Comparison of ENCODE assay signal across 20 cellular contexts in genomic region chr13:96968027-96968426, GRCh38. TPM values are rescaled to one million over a fixed set of nuclear protein-coding genes. Genes with fewer than 3 reads are reported as not detected.
DNase-seq lines count a peak whose midpoint lies in the region; ATAC-seq and TF ChIP-seq lines count a peak whose summit lies in the region.
"Had no signal": no experiment of that assay in that cellular context is flagged by ENCODE, and none has a peak within 500 bp of the region (broad histone marks: within the 10 kb centered on the region; RNA-seq: fewer than 3 reads in every experiment).

No MANE protein-coding gene starts in this region.

- TF ChIP-seq CTCF in activated CD8-positive, alpha-beta T cell treated with anti-CD3 and anti-CD28 coated beads for 36 hours (IDR thresholded peaks at IDR 0.05), result no peak
- TF ChIP-seq CTCF in NB4 (IDR thresholded peaks at IDR 0.05; ENCODE audit: low read depth, low read length), result no peak
- no peak for TF ChIP-seq CTCF in choroid plexus epithelial cell (conservative IDR thresholded peaks at IDR 0.05; ENCODE audit: low read depth, low read length)

- H3K4me3 Mint-ChIP-seq in activated CD8-positive, alpha-beta T cell treated with anti-CD3 and anti-CD28 coated beads for 36 hours, result no peak overlapping the region
- no peak overlapping the region for H3K4me3 Mint-ChIP-seq in activated CD8-positive, alpha-beta T cell treated with anti-CD3 and anti-CD28 coated beads, Interleukin-2, amount 10 ng/mL, durations not matched to agents 7 days and 5 days
- H3K4me3 Mint-ChIP-seq: CD4-positive, alpha-beta T cell; T-cell had no signal

- peaks cover 2% of the 10 kb centered on the region for H3K27me3 Mint-ChIP-seq in activated CD8-positive, alpha-beta T cell treated with anti-CD3 and anti-CD28 coated beads for 36 hours
- no peaks in the 10 kb centered on the region for H3K27me3 Mint-ChIP-seq in activated CD8-positive, alpha-beta T cell treated with anti-CD3 and anti-CD28 coated beads, Interleukin-2, amount 10 ng/mL, durations not matched to agents 7 days and 5 days (ENCODE audit: low read depth)
- H3K27me3 Mint-ChIP-seq: T-cell had no signal

- CTCF ChIA-PET in activated CD8-positive, alpha-beta T cell treated with anti-CD3 and anti-CD28 coated beads for 36 hours (lab: Charles Lee), result no interaction called here
- CTCF ChIA-PET in activated CD8-positive, alpha-beta T cell treated with anti-CD3 and anti-CD28 coated beads, Interleukin-2, amount 10 ng/mL, durations not matched to agents 7 days and 5 days (lab: Charles Lee), result no interaction called here

- H3K27ac Mint-ChIP-seq in activated CD8-positive, alpha-beta T cell treated with anti-CD3 and anti-CD28 coated beads for 36 hours, result no peak overlapping the region
- no peak overlapping the region for H3K27ac Mint-ChIP-seq in activated CD8-positive, alpha-beta T cell treated with anti-CD3 and anti-CD28 coated beads, Interleukin-2, amount 10 ng/mL, durations not matched to agents 7 days and 5 days
- H3K27ac Mint-ChIP-seq: CD4-positive, alpha-beta T cell; HFFc6; T-cell had no signal

- TF ChIP-seq POLR2A in NB4 (IDR thresholded peaks at IDR 0.05; ENCODE audit: extremely low read depth, insufficient read length), result no peak

- no peak for ATAC-seq in activated CD8-positive, alpha-beta T cell treated with anti-CD3 and anti-CD28 coated beads for 36 hours
- no peak for ATAC-seq in activated CD8-positive, alpha-beta T cell treated with anti-CD3 and anti-CD28 coated beads, Interleukin-2, amount 10 ng/mL, durations not matched to agents 7 days and 5 days
- no peak for ATAC-seq in GM18861 (IDR thresholded peaks at IDR 0.05; ENCODE audit: unreplicated experiment)
- ATAC-seq: T-cell had no signal

- H3K4me3 ChIP-seq in NB4 (ENCODE audit: low read depth, low read length), result no peak overlapping the region
- H3K4me3 ChIP-seq in choroid plexus epithelial cell (ENCODE audit: low read depth, low read length), result no peak overlapping the region
- H3K4me3 ChIP-seq: BLaER1 treated with 17β-estradiol and CSF1 and Interleukin-3, amounts not matched to agents 10 nM and 100 nM; GM23248 had no signal

- POLR2A ChIA-PET in activated CD8-positive, alpha-beta T cell treated with anti-CD3 and anti-CD28 coated beads for 36 hours (lab: Charles Lee), result no interaction called here
- POLR2A ChIA-PET in activated CD8-positive, alpha-beta T cell treated with anti-CD3 and anti-CD28 coated beads, Interleukin-2, amount 10 ng/mL, durations not matched to agents 7 days and 5 days (lab: Charles Lee), result no interaction called here

- no peaks in the 10 kb centered on the region for H3K4me1 Mint-ChIP-seq in activated CD8-positive, alpha-beta T cell treated with anti-CD3 and anti-CD28 coated beads for 36 hours (ENCODE audit: low read depth)
- H3K4me1 Mint-ChIP-seq in activated CD8-positive, alpha-beta T cell treated with anti-CD3 and anti-CD28 coated beads, Interleukin-2, amount 10 ng/mL, durations not matched to agents 7 days and 5 days (ENCODE audit: low read depth), result no peaks in the 10 kb centered on the region
- H3K4me1 Mint-ChIP-seq: T-cell had no signal

- DNase-seq in activated CD8-positive, alpha-beta T cell treated with anti-CD3 and anti-CD28 coated beads for 36 hours, result peak; percentile 2
- DNase-seq in activated CD8-positive, alpha-beta T cell treated with anti-CD3 and anti-CD28 coated beads, Interleukin-2, amount 10 ng/mL, durations not matched to agents 7 days and 5 days, result no peak
- DNase-seq in NB4 (ENCODE audit: low read depth) (peak; percentile 12), choroid plexus epithelial cell (ENCODE audit: low read depth) (peak; percentile 2), NK-92 (lab: John Stamatoyannopoulos, UW; ENCODE audit: unreplicated experiment) (no peak), NCI-H226 (no peak)
- DNase-seq: CD4-positive, alpha-beta T cell; DMS79 treated with DMSO at 0.1 percent for 48 hours; HFFc6; Kasumi-1; NCI-H1436; NCI-H187; NCI-H2107; NCI-H446 treated with DMSO at 0.1 percent for 48 hours; Right ventricle myocardium superior; T-cell had no signal

- intact Hi-C loops in activated CD8-positive, alpha-beta T cell treated with anti-CD3 and anti-CD28 coated beads for 36 hours (cut with micrococcal nuclease), result no loop called here

- H3K36me3 Mint-ChIP-seq in activated CD8-positive, alpha-beta T cell treated with anti-CD3 and anti-CD28 coated beads for 36 hours (ENCODE audit: low read depth), result no peaks in the 10 kb centered on the region
- no peaks in the 10 kb centered on the region for H3K36me3 Mint-ChIP-seq in activated CD8-positive, alpha-beta T cell treated with anti-CD3 and anti-CD28 coated beads, Interleukin-2, amount 10 ng/mL, durations not matched to agents 7 days and 5 days (ENCODE audit: low read depth)
- H3K36me3 Mint-ChIP-seq: T-cell had no signal

- peaks cover 37% of the 10 kb centered on the region for H3K9me3 Mint-ChIP-seq in activated CD8-positive, alpha-beta T cell treated with anti-CD3 and anti-CD28 coated beads for 36 hours
- H3K9me3 Mint-ChIP-seq in activated CD8-positive, alpha-beta T cell treated with anti-CD3 and anti-CD28 coated beads, Interleukin-2, amount 10 ng/mL, durations not matched to agents 7 days and 5 days (ENCODE audit: insufficient read depth), result peaks cover 28% of the 10 kb centered on the region

RNA-seq across cellular contexts. Expression of gene OXGR1, which starts 26.2 kb away (rescaled TPM):
- not detected for total RNA-seq in activated CD8-positive, alpha-beta T cell treated with anti-CD3 and anti-CD28 coated beads for 36 hours
- total RNA-seq in activated CD8-positive, alpha-beta T cell treated with anti-CD3 and anti-CD28 coated beads, Interleukin-2, amount 10 ng/mL, durations not matched to agents 7 days and 5 days, result not detected
- total RNA-seq: CD4-positive, alpha-beta T cell; GM23248; HFFc6; K562; Right ventricle myocardium superior; T-cell had no signal

Comparison
In these comparisons a context has a peak if more than half of its experiments do, and no peak if none do; other contexts are left out.
1. DNase-seq: peak in activated CD8-positive, alpha-beta T cell treated with anti-CD3 and anti-CD28 coated beads for 36 hours (single experiment), NB4 (single experiment) and choroid plexus epithelial cell (single experiment); none in activated CD8-positive, alpha-beta T cell treated with anti-CD3 and anti-CD28 coated beads, Interleukin-2, amount 10 ng/mL, durations not matched to agents 7 days and 5 days (single experiment), NK-92 (single experiment) and NCI-H226 (single experiment).